Comparison of ENCODE assay signal across 8 cellular contexts in the genomic region with DNA sequence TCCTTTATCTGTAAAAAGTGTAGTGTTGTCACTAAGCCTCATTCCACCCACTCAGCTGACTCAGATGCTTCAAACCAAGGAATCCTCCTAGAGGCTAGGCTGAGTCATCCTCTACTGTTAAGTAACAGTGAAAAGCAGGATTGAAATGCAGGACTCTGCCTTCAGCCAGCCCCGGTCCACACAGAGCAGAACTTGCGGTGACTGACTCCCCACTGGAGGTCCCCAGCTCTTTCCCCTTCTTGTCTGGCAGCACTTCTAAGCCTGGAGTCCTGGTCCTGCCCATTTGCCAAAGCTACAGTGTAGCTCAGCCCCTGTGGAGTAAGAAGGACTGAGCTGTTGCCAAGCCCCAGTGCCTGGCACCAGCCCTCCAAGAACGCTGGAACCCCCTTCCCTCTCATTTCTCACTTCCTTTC. TPM values are rescaled to one million over a fixed set of nuclear protein-coding genes. Genes with fewer than 3 reads are reported as not detected.
DNase-seq lines count a peak whose midpoint lies in the region; ATAC-seq and TF ChIP-seq lines count a peak whose summit lies in the region.

No MANE protein-coding gene starts in this region.

- ATAC-seq in T-helper 17 cell (no peak), HG02763 (IDR thresholded peaks at IDR 0.05; ENCODE audit: unreplicated experiment) (no peak), HG03457 (IDR thresholded peaks at IDR 0.05; ENCODE audit: unreplicated experiment) (no peak)

- intact Hi-C loops in prostate gland (cut with DNase I), result no loop called here

- H3K36me3 Mint-ChIP-seq in T-helper 17 cell (ENCODE audit: low read depth), result peaks cover 3% of the 10 kb centered on the region

- peak overlapping the region; percentile 77 for H3K27ac ChIP-seq in HL-60 (replicated peaks)
- peak overlapping the region; percentile 41 to 69 for H3K27ac ChIP-seq in prostate gland

- no peaks in the 10 kb centered on the region for H3K9me3 ChIP-seq in T-helper 17 cell (ENCODE audit: control insufficient read depth, low read length, poor library complexity, severe bottlenecking)
- H3K9me3 ChIP-seq in prostate gland, result no peaks in the 10 kb centered on the region

- H3K27me3 ChIP-seq in HL-60 (ENCODE audit: insufficient read depth, poor library complexity, severe bottlenecking) (no peaks in the 10 kb centered on the region), prostate gland (replicated peaks; ENCODE audit: insufficient read depth) (no peaks in the 10 kb centered on the region)

- H3K4me3 ChIP-seq in HL-60 (replicated peaks; ENCODE audit: insufficient read depth, low read length) (peak overlapping the region; percentile 47), prostate gland (no peak overlapping the region)

- peak; percentile 75 to 83 for DNase-seq in HL-60 (ENCODE audit: low read depth in 1 of 2, low spot score in 1 of 2)
- DNase-seq in T-helper 17 cell, result no peak
- DNase-seq in fibroblast of gingiva (ENCODE audit: low read depth), result peak; percentile 76
- no peak for DNase-seq in prostate gland (ENCODE audit: low spot score)
- DNase-seq in NCI-H146 (lab: John Stamatoyannopoulos, UW), result no peak
- no peak for DNase-seq in NCI-H2029 treated with DMSO at 0.1 percent for 48 hours (lab: John Stamatoyannopoulos, UW)

- H3K27me3 Mint-ChIP-seq in T-helper 17 cell, result peaks cover 53% of the 10 kb centered on the region

- H3K4me1 Mint-ChIP-seq in T-helper 17 cell, result peaks cover 14% of the 10 kb centered on the region

- no peak overlapping the region for H3K4me3 Mint-ChIP-seq in T-helper 17 cell

- 12% methylated on average over 3 of the region's 3 CpGs for WGBS in prostate gland

- TF ChIP-seq CTCF in HL-60 (IDR thresholded peaks at IDR 0.05; ENCODE audit: insufficient read depth, low read length) (no peak), prostate gland (IDR thresholded peaks at IDR 0.05) (no peak)

- no peaks in the 10 kb centered on the region for H3K4me1 ChIP-seq in prostate gland (replicated peaks)

- TF ChIP-seq POLR2A in prostate gland (IDR thresholded peaks at IDR 0.05), result no peak

- H3K27ac Mint-ChIP-seq in T-helper 17 cell, result peak overlapping the region; percentile 62

- H3K36me3 ChIP-seq in prostate gland, result no peaks in the 10 kb centered on the region

RNA-seq across cellular contexts. Expression of a gene that starts 1.7 kb away (rescaled TPM):
- total RNA-seq in T-helper 17 cell (under 1 TPM in 1 of 2 donors, not detected in 1; 0.18 TPM), prostate gland (10 to 100 TPM; 16.1 to 17.5 TPM)

RNA-seq across cellular contexts. Expression of a gene that starts 22.2 kb away (rescaled TPM):
- total RNA-seq in T-helper 17 cell (not detected), prostate gland (not detected)

RNA-seq across cellular contexts. Expression of a gene that starts 51.5 kb away (rescaled TPM):
- total RNA-seq in T-helper 17 cell (under 1 TPM in 1 of 2 donors, not detected in 1; 0.50 TPM), prostate gland (1 to 10 TPM in 1 of 2 donors, not detected in 1; 3.9 TPM)

RNA-seq across cellular contexts. Expression of a gene that starts 58.2 kb away (rescaled TPM):
- total RNA-seq in T-helper 17 cell, result not detected
- total RNA-seq in prostate gland, result under 1 TPM in 1 of 2 donors, not detected in 1; 0.09 TPM

Comparison
In these comparisons a context has a peak if more than half of its experiments do, and no peak if none do; other contexts are left out.
1. DNase-seq: peak in HL-60 (2 of 2) and fibroblast of gingiva (single experiment); none in T-helper 17 cell (0 of 3), prostate gland (single experiment), NCI-H146 (single experiment) and NCI-H2029 treated with DMSO at 0.1 percent for 48 hours (single experiment).
2. RNA of a gene that starts 1.7 kb away (total RNA-seq): 16.1 to 17.5 TPM in prostate gland; 0.18 TPM in T-helper 17 cell; every median in the first group is over 10 times any median in the second.